Comparison of ENCODE assay signal across 9 cellular contexts in genomic region chr2:224885836-224886547, GRCh38.
DNase-seq lines count a peak whose midpoint lies in the region; ATAC-seq and TF ChIP-seq lines count a peak whose summit lies in the region.
"Had no signal": no experiment of that assay in that cellular context is flagged by ENCODE, and none has a peak within 500 bp of the region (broad histone marks: within the 10 kb centered on the region; RNA-seq: fewer than 3 reads in every experiment).

No MANE protein-coding gene starts in this region.

- peak overlapping the region; percentile 79 for H2BK20ac ChIP-seq in IMR-90 (ENCODE audit: low read depth, low read length)

- POLR2A ChIA-PET in IMR-90 (lab: Charles Lee; ENCODE audit: unreplicated experiment) = interaction anchor here (0.6 kb wide), 1 partner anchor 10 kb away, joined by 3 read pairs; no protein-coding TSS in a partner anchor

- 0 out of 2 replicates have a peak overlapping the region, but pooled peaks have one; percentile 48 for H3K23ac ChIP-seq in IMR-90 (ENCODE audit: low read depth, low read length)

- H3K14ac ChIP-seq in IMR-90 (replicated peaks; ENCODE audit: low read depth, low read length) = peak overlapping the region; percentile 60

- H3K4me3 Mint-ChIP-seq in dendritic cell treated with granulocyte-macrophage colony-stimulating factor and Interleukin-4, amounts not matched to agents 40 ng/mL and 50 ng/mL, for 4 days = no peak overlapping the region

- peaks cover 6% of the 10 kb centered on the region for H3K9me1 ChIP-seq in IMR-90 (ENCODE audit: insufficient read depth, low read length)

- peak; percentile 46 for DNase-seq in Daoy (ENCODE audit: low read depth)
- DNase-seq in IMR-90 = peak; percentile 93
- no peak for DNase-seq in NCI-H2171 treated with DMSO at 0.1 percent for 48 hours (lab: John Stamatoyannopoulos, UW)
- DNase-seq in cerebellum (ENCODE audit: low spot score) = no peak
- DNase-seq in NCI-H1092 (lab: John Stamatoyannopoulos, UW) = no peak
- DNase-seq in adrenal gland = no peak

- peak; percentile 88 for ATAC-seq in GM21447 (IDR thresholded peaks at IDR 0.05; ENCODE audit: unreplicated experiment)
- peak; percentile 63 for ATAC-seq in IMR-90 (ENCODE audit: low read depth)

- H3K18ac ChIP-seq in IMR-90 (ENCODE audit: low read depth, low read length) = peak overlapping the region; percentile 80

- H3K4ac ChIP-seq in IMR-90 (ENCODE audit: low read depth, low read length) = peak overlapping the region; percentile 86

- peak overlapping the region; percentile 81 for H3K27ac ChIP-seq in IMR-90 (ENCODE audit: insufficient read depth, low read length)
- no peak overlapping the region for H3K27ac ChIP-seq in adrenal gland
- H3K27ac ChIP-seq: HL-60 had no signal

- H3K27me3 ChIP-seq in IMR-90 (ENCODE audit: control insufficient read depth, insufficient read depth, low read length) = no peaks in the 10 kb centered on the region
- no peaks in the 10 kb centered on the region for H3K27me3 ChIP-seq in adrenal gland

- in situ Hi-C loops in IMR-90 (cut with MboI; ENCODE audit: low sequenced_read_pairs) = no loop called here

- no peaks in the 10 kb centered on the region for H3K27me3 Mint-ChIP-seq in dendritic cell treated with granulocyte-macrophage colony-stimulating factor and Interleukin-4, amounts not matched to agents 40 ng/mL and 50 ng/mL, for 4 days

- TF ChIP-seq CTCF in IMR-90 (conservative IDR thresholded peaks at IDR 0.05; ENCODE audit: low read depth, low read length) (no peak), adrenal gland (IDR thresholded peaks at IDR 0.05) (no peak)

- H3K36me3 ChIP-seq in IMR-90 (ENCODE audit: control insufficient read depth, insufficient read depth, low read length) (no peaks in the 10 kb centered on the region), adrenal gland (replicated peaks in 1 of 2) (no peaks in the 10 kb centered on the region)

- TF ChIP-seq RAD21 in IMR-90 (IDR thresholded peaks at IDR 0.05; ENCODE audit: low read length) = no peak

- peak overlapping the region; percentile 60 for H3K56ac ChIP-seq in IMR-90 (ENCODE audit: extremely low read depth, insufficient read depth, low read length)

- H3K79me1 ChIP-seq in IMR-90 (ENCODE audit: low read depth in 1 of 2, low read length in 2 of 2) = peaks cover 9 to 19% of the 10 kb centered on the region in 2 experiments; a peak in 3 of 4 replicates

- H3K36me3 Mint-ChIP-seq in dendritic cell treated with granulocyte-macrophage colony-stimulating factor and Interleukin-4, amounts not matched to agents 40 ng/mL and 50 ng/mL, for 4 days (ENCODE audit: low read depth) = peaks cover 93% of the 10 kb centered on the region

- dilution Hi-C loops in IMR-90 (cut with HindIII; ENCODE audit: low sequenced_read_pairs, unreplicated experiment) = no loop called here

- peak overlapping the region in 1 of 2 experiments; percentile 80; a peak in 3 of 4 replicates for H4K8ac ChIP-seq in IMR-90 (ENCODE audit: low read depth in 2 of 2, low read length in 2 of 2)

- no peak for TF ChIP-seq POLR2A in IMR-90 (IDR thresholded peaks at IDR 0.05; ENCODE audit: low read depth, low read length)
- no peak for TF ChIP-seq POLR2A in adrenal gland (IDR thresholded peaks at IDR 0.05)

- H3K9me3 Mint-ChIP-seq in dendritic cell treated with granulocyte-macrophage colony-stimulating factor and Interleukin-4, amounts not matched to agents 40 ng/mL and 50 ng/mL, for 4 days = no peaks in the 10 kb centered on the region

- peak overlapping the region; percentile 61; the same call in 1 of the 2 replicates for H4K5ac ChIP-seq in IMR-90 (ENCODE audit: low read depth, low read length)

- CTCF ChIA-PET in IMR-90 (lab: Yijun Ruan, JAX) = no interaction called here

- H2BK5ac ChIP-seq in IMR-90 (ENCODE audit: low read depth, low read length, poor library complexity, severe bottlenecking) = peak overlapping the region; percentile 90

- peak overlapping the region; percentile 90 for H4K91ac ChIP-seq in IMR-90 (ENCODE audit: insufficient read depth, low read depth, low read length)

- H2AK9ac ChIP-seq in IMR-90 (replicated peaks; ENCODE audit: low read depth, low read length, poor library complexity) = peak overlapping the region; percentile 58

- no peak overlapping the region for H3K9ac ChIP-seq in IMR-90 (ENCODE audit: low read depth, low read length)

- peak overlapping the region; percentile 90 for H2BK120ac ChIP-seq in IMR-90 (ENCODE audit: low read depth, low read length)

- peak overlapping the region; percentile 84 for H2AK5ac ChIP-seq in IMR-90 (ENCODE audit: low read depth, low read length)

- peaks cover 54% of the 10 kb centered on the region for H3K4me1 Mint-ChIP-seq in dendritic cell treated with granulocyte-macrophage colony-stimulating factor and Interleukin-4, amounts not matched to agents 40 ng/mL and 50 ng/mL, for 4 days (ENCODE audit: low read depth)

- no CpG with 5 or more reads among the region's 9 CpGs for WGBS in IMR-90 (ENCODE audit: extremely low coverage in 2 of 2, insufficient read length in 1 of 2), 2 experiments
- WGBS in adrenal gland, 4 donors = 60 to 76% (median 69%) methylated on average over 9 of the region's 9 CpGs

- H3K27ac Mint-ChIP-seq in dendritic cell treated with granulocyte-macrophage colony-stimulating factor and Interleukin-4, amounts not matched to agents 40 ng/mL and 50 ng/mL, for 4 days = peak overlapping the region; percentile 67

- H3K4me3 ChIP-seq in IMR-90 (ENCODE audit: insufficient read depth, low read depth, low read length) (no peak overlapping the region), adrenal gland (no peak overlapping the region)

- peak overlapping the region; percentile 67 for H2AFZ ChIP-seq in IMR-90 (replicated peaks; ENCODE audit: low read length, poor library complexity)

- no TSS peak for BruUV-seq in IMR-90 (replicated peaks; lab: Mats Ljungman, UMichigan)

- intact Hi-C loops in IMR-90 (cut with micrococcal nuclease) (loop anchor here (2.0 to 5.0 kb wide), 2 partner anchors 117 to 776 kb away; no protein-coding TSS in a partner anchor), adrenal gland (cut with DNase I) (no loop called here)
- intact Hi-C loops in dendritic cell treated with granulocyte-macrophage colony-stimulating factor and Interleukin-4, amounts not matched to agents 40 ng/mL and 50 ng/mL, for 4 days (cut with micrococcal nuclease) = no loop called here

- H3K9me3 ChIP-seq in IMR-90 (ENCODE audit: control insufficient read depth, insufficient read depth, low read length) = no peaks in the 10 kb centered on the region
- no peaks in the 10 kb centered on the region for H3K9me3 ChIP-seq in adrenal gland (replicated peaks in 1 of 3)

- peak overlapping the region; percentile 51 for H3K4me2 ChIP-seq in IMR-90 (ENCODE audit: low read depth, low read length)

- peak overlapping the region; percentile 86; the same call in 1 of the 3 replicates for H2BK15ac ChIP-seq in IMR-90 (ENCODE audit: low read depth, low read length)

- H4K20me1 ChIP-seq in IMR-90 (ENCODE audit: insufficient read depth, low read length) = no peaks in the 10 kb centered on the region

- H3K4me1 ChIP-seq in IMR-90 (ENCODE audit: control insufficient read depth, insufficient read depth, low read length) (peaks cover 25% of the 10 kb centered on the region), adrenal gland (replicated peaks in 1 of 2) (peaks cover 0 to 17% of the 10 kb centered on the region in 2 donors)

TF ChIP-seq in IMR-90, 13 proteins besides CTCF, POLR2A, EP300 and RAD21:
- TF ChIP-seq FOS (IDR thresholded peaks at IDR 0.05; ENCODE audit: low read depth, low read length) (peak; percentile 90), CEBPB (IDR thresholded peaks at IDR 0.05; ENCODE audit: low read depth, low read length) (no peak; the same call in 1 of the 2 replicates), BHLHE40 (IDR thresholded peaks at IDR 0.05; ENCODE audit: low read depth, low read length) (peak; percentile 72)
TF ChIP-seq in IMR-90: peak in this region for 2.

Comparison
In these comparisons a context has a peak if more than half of its experiments do, and no peak if none do; other contexts are left out.
1. DNase-seq: peak in Daoy (single experiment) and IMR-90 (single experiment); none in NCI-H2171 treated with DMSO at 0.1 percent for 48 hours (single experiment), cerebellum (single experiment), NCI-H1092 (single experiment) and adrenal gland (0 of 7).